In genomic region chr7:150373049-150373801, GRCh38 we compare ENCODE assay signal across 12 cellular contexts. TPM values are rescaled to one million over a fixed set of nuclear protein-coding genes. Genes with fewer than 3 reads are reported as not detected.
A peak's percentile ranks its signal among the peaks of the same experiment; 100 is the strongest.
DNase-seq lines count a peak whose midpoint lies in the region; ATAC-seq and TF ChIP-seq lines count a peak whose summit lies in the region.
"Had no signal": no experiment of that assay in that cellular context is flagged by ENCODE, and none has a peak within 500 bp of the region (broad histone marks: within the 10 kb centered on the region; RNA-seq: fewer than 3 reads in every experiment).

No MANE protein-coding gene starts in this region.

- H3K27me3 ChIP-seq in transverse colon = no peaks in the 10 kb centered on the region

- H3K27me3 Mint-ChIP-seq in activated naive CD8-positive, alpha-beta T cell = no peaks in the 10 kb centered on the region
- H3K27me3 Mint-ChIP-seq in activated naive CD8-positive, alpha-beta T cell treated with anti-CD3 and anti-CD28 coated beads, Interleukin-2, amount 50 U/mL, for 24 hours = no peaks in the 10 kb centered on the region
- H3K27me3 Mint-ChIP-seq in activated T-helper 1 cell treated with anti-CD3 and anti-CD28 coated beads, Interleukin-12 subunit alpha, Interleukin-12 subunit beta, Interleukin-2, Interleukin-4 antibody, amounts not matched to agents 30 ng/mL and 10 ng/mL and 1 ng/mL, durations not matched to agents 14 hours and 24 hours and 36 hours (ENCODE audit: insufficient read depth) = no peaks in the 10 kb centered on the region

- H3K4me1 ChIP-seq in transverse colon = peaks cover 27 to 86% (median 74%) of the 10 kb centered on the region in 4 donors

- H3K4me1 Mint-ChIP-seq in activated naive CD8-positive, alpha-beta T cell (ENCODE audit: low read depth) = peaks cover 64% of the 10 kb centered on the region
- H3K4me1 Mint-ChIP-seq in activated naive CD8-positive, alpha-beta T cell treated with anti-CD3 and anti-CD28 coated beads, Interleukin-2, amount 50 U/mL, for 24 hours = peaks cover 57% of the 10 kb centered on the region
- H3K4me1 Mint-ChIP-seq in activated T-helper 1 cell treated with anti-CD3 and anti-CD28 coated beads, Interleukin-12 subunit alpha, Interleukin-12 subunit beta, Interleukin-2, Interleukin-4 antibody, amounts not matched to agents 30 ng/mL and 10 ng/mL and 1 ng/mL, durations not matched to agents 14 hours and 24 hours and 36 hours (ENCODE audit: low read depth) = peaks cover 54% of the 10 kb centered on the region

- no peak for TF ChIP-seq EP300 in transverse colon (IDR thresholded peaks at IDR 0.05; ENCODE audit: low read depth)

- no peaks in the 10 kb centered on the region for H3K36me3 ChIP-seq in transverse colon

- H3K27ac Mint-ChIP-seq in activated naive CD8-positive, alpha-beta T cell = peak overlapping the region; percentile 72
- H3K27ac Mint-ChIP-seq in activated naive CD8-positive, alpha-beta T cell treated with anti-CD3 and anti-CD28 coated beads, Interleukin-2, amount 50 U/mL, for 24 hours = no peak overlapping the region
- peak overlapping the region; percentile 58 for H3K27ac Mint-ChIP-seq in activated T-helper 1 cell treated with anti-CD3 and anti-CD28 coated beads, Interleukin-12 subunit alpha, Interleukin-12 subunit beta, Interleukin-2, Interleukin-4 antibody, amounts not matched to agents 30 ng/mL and 10 ng/mL and 1 ng/mL, durations not matched to agents 14 hours and 24 hours and 36 hours

- in situ Hi-C loops in transverse colon (cut with MboI; ENCODE audit: low pct_ligation_motif_present in 1 of 4, low pct_unique_long_range_greater_than_20kb in 1 of 4, low sequenced_read_pairs in 3 of 4) = no loop called here

- no peaks in the 10 kb centered on the region for H3K9me3 Mint-ChIP-seq in activated naive CD8-positive, alpha-beta T cell (ENCODE audit: low read depth)
- no peaks in the 10 kb centered on the region for H3K9me3 Mint-ChIP-seq in activated naive CD8-positive, alpha-beta T cell treated with anti-CD3 and anti-CD28 coated beads, Interleukin-2, amount 50 U/mL, for 24 hours
- no peaks in the 10 kb centered on the region for H3K9me3 Mint-ChIP-seq in activated T-helper 1 cell treated with anti-CD3 and anti-CD28 coated beads, Interleukin-12 subunit alpha, Interleukin-12 subunit beta, Interleukin-2, Interleukin-4 antibody, amounts not matched to agents 30 ng/mL and 10 ng/mL and 1 ng/mL, durations not matched to agents 14 hours and 24 hours and 36 hours

- H3K4me3 Mint-ChIP-seq in activated naive CD8-positive, alpha-beta T cell = no peak overlapping the region
- H3K4me3 Mint-ChIP-seq in activated naive CD8-positive, alpha-beta T cell treated with anti-CD3 and anti-CD28 coated beads, Interleukin-2, amount 50 U/mL, for 24 hours = no peak overlapping the region
- no peak overlapping the region for H3K4me3 Mint-ChIP-seq in activated T-helper 1 cell treated with anti-CD3 and anti-CD28 coated beads, Interleukin-12 subunit alpha, Interleukin-12 subunit beta, Interleukin-2, Interleukin-4 antibody, amounts not matched to agents 30 ng/mL and 10 ng/mL and 1 ng/mL, durations not matched to agents 14 hours and 24 hours and 36 hours

- intact Hi-C loops in activated T-helper 1 cell treated with anti-CD3 and anti-CD28 coated beads, Interleukin-12 subunit alpha, Interleukin-12 subunit beta, Interleukin-2, Interleukin-4 antibody, amounts not matched to agents 30 ng/mL and 10 ng/mL and 1 ng/mL, durations not matched to agents 14 hours and 24 hours and 36 hours (cut with micrococcal nuclease) = no loop called here
- intact Hi-C loops in left colon (cut with DNase I, micrococcal nuclease) (no loop called here), transverse colon (cut with DNase I; ENCODE audit: low total_unique reads) (no loop called here)

- H3K4me3 ChIP-seq in transverse colon = peak overlapping the region in 3 of 4 donors; percentile 8 to 90 (median 70)

- TF ChIP-seq POLR2A in transverse colon (IDR thresholded peaks at IDR 0.05) = peak; percentile 9

- no peak for ATAC-seq in activated naive CD8-positive, alpha-beta T cell treated with anti-CD3 and anti-CD28 coated beads, Interleukin-2, amount 50 U/mL, for 24 hours
- ATAC-seq in left colon (peak; percentile 6), HG03045 (IDR thresholded peaks at IDR 0.05; ENCODE audit: unreplicated experiment) (no peak)
- ATAC-seq: activated CD4-positive, CD25-positive, alpha-beta regulatory T cell treated with anti-CD3 and anti-CD28 coated beads, Interleukin-2, amount 50 U/mL, for 24 hours had no signal

- H3K27ac ChIP-seq in transverse colon = peak overlapping the region; percentile 93 to 99 (median 97)

- WGBS in transverse colon (ENCODE audit: low coverage in 1 of 2), 2 donors = 40 to 51% methylated on average over 1 to 16 of the region's 21 CpGs

- H3K9me3 ChIP-seq in transverse colon = no peaks in the 10 kb centered on the region

- TF ChIP-seq CTCF in transverse colon (IDR thresholded peaks at IDR 0.05) = no peak

- H3K36me3 Mint-ChIP-seq in activated naive CD8-positive, alpha-beta T cell = no peaks in the 10 kb centered on the region
- peaks cover 5% of the 10 kb centered on the region for H3K36me3 Mint-ChIP-seq in activated naive CD8-positive, alpha-beta T cell treated with anti-CD3 and anti-CD28 coated beads, Interleukin-2, amount 50 U/mL, for 24 hours (ENCODE audit: low read depth)
- peaks cover 28% of the 10 kb centered on the region for H3K36me3 Mint-ChIP-seq in activated T-helper 1 cell treated with anti-CD3 and anti-CD28 coated beads, Interleukin-12 subunit alpha, Interleukin-12 subunit beta, Interleukin-2, Interleukin-4 antibody, amounts not matched to agents 30 ng/mL and 10 ng/mL and 1 ng/mL, durations not matched to agents 14 hours and 24 hours and 36 hours (ENCODE audit: low read depth)

- no peak for DNase-seq in activated naive CD8-positive, alpha-beta T cell treated with anti-CD3 and anti-CD28 coated beads, Interleukin-2, amount 50 U/mL, for 24 hours
- DNase-seq in activated T-helper 1 cell treated with anti-CD3 and anti-CD28 coated beads, Interleukin-12 subunit alpha, Interleukin-12 subunit beta, Interleukin-2, Interleukin-4 antibody, amounts not matched to agents 30 ng/mL and 10 ng/mL and 1 ng/mL, durations not matched to agents 14 hours and 24 hours and 36 hours (ENCODE audit: low spot score) = no peak
- DNase-seq in left colon = peak; percentile 63 to 70
- peak; percentile 66 for DNase-seq in transverse colon
- no peak for DNase-seq in COLO829 (ENCODE audit: low spot score)
- DNase-seq in SIG-M5 (lab: John Stamatoyannopoulos, UW) = no peak
- DNase-seq: hippocampal formation; KBM-7; NK-92 treated with Interleukin-12 subunit alpha and Interleukin-12 subunit beta, amount 100 ng/mL, for 24 hours had no signal

RNA-seq across cellular contexts. Expression of gene REPIN1, which starts 4.6 kb away (rescaled TPM):
- 67.2 and 67.4 TPM in 2 replicates for total RNA-seq in activated T-helper 1 cell treated with anti-CD3 and anti-CD28 coated beads, Interleukin-12 subunit alpha, Interleukin-12 subunit beta, Interleukin-2, Interleukin-4 antibody, amounts not matched to agents 30 ng/mL and 10 ng/mL and 1 ng/mL, durations not matched to agents 14 hours and 24 hours and 36 hours
- total RNA-seq in left colon = 100 to 1,000 TPM; 168 to 209 TPM
- total RNA-seq in transverse colon = 100 to 1,000 TPM; 182 to 414 (median 247) TPM

RNA-seq across cellular contexts. Expression of gene ZNF775, which starts 5.9 kb away (rescaled TPM):
- total RNA-seq in activated T-helper 1 cell treated with anti-CD3 and anti-CD28 coated beads, Interleukin-12 subunit alpha, Interleukin-12 subunit beta, Interleukin-2, Interleukin-4 antibody, amounts not matched to agents 30 ng/mL and 10 ng/mL and 1 ng/mL, durations not matched to agents 14 hours and 24 hours and 36 hours = 3.9 and 4.5 TPM in 2 replicates
- total RNA-seq in left colon = 1 to 10 TPM; 7.1 to 8.7 TPM
- 10 to 100 TPM in 3 of 4 donors, 1 to 10 TPM in 1; 8.9 to 75.2 (median 15.2) TPM for total RNA-seq in transverse colon

RNA-seq across cellular contexts. Expression of gene RARRES2, which starts 31.8 kb away (rescaled TPM):
- total RNA-seq in activated T-helper 1 cell treated with anti-CD3 and anti-CD28 coated beads, Interleukin-12 subunit alpha, Interleukin-12 subunit beta, Interleukin-2, Interleukin-4 antibody, amounts not matched to agents 30 ng/mL and 10 ng/mL and 1 ng/mL, durations not matched to agents 14 hours and 24 hours and 36 hours = not detected in 2 replicates
- total RNA-seq in left colon (100 to 1,000 TPM in 1 of 2 donors, 10 to 100 TPM in 1; 61.1 to 115 TPM), transverse colon (100 to 1,000 TPM in 2 of 4 donors, 10 to 100 TPM in 2; 84.2 to 124 (median 102) TPM)

RNA-seq across cellular contexts. Expression of gene ACTR3C, which starts 49.9 kb away (rescaled TPM):
- 8.2 and 9.8 TPM in 2 replicates for total RNA-seq in activated T-helper 1 cell treated with anti-CD3 and anti-CD28 coated beads, Interleukin-12 subunit alpha, Interleukin-12 subunit beta, Interleukin-2, Interleukin-4 antibody, amounts not matched to agents 30 ng/mL and 10 ng/mL and 1 ng/mL, durations not matched to agents 14 hours and 24 hours and 36 hours
- total RNA-seq in left colon (10 to 100 TPM; 20.2 to 38.0 TPM), transverse colon (10 to 100 TPM; 19.9 to 71.1 (median 42.7) TPM)

RNA-seq across cellular contexts. Expression of gene LRRC61, which starts 50.1 kb away (rescaled TPM):
- 24.9 and 26.1 TPM in 2 replicates for total RNA-seq in activated T-helper 1 cell treated with anti-CD3 and anti-CD28 coated beads, Interleukin-12 subunit alpha, Interleukin-12 subunit beta, Interleukin-2, Interleukin-4 antibody, amounts not matched to agents 30 ng/mL and 10 ng/mL and 1 ng/mL, durations not matched to agents 14 hours and 24 hours and 36 hours
- 10 to 100 TPM; 10.1 to 12.2 TPM for total RNA-seq in left colon
- 10 to 100 TPM in 3 of 4 donors, 1 to 10 TPM in 1; 1.4 to 55.4 (median 17.2) TPM for total RNA-seq in transverse colon

Comparison
In these comparisons a context has a peak if more than half of its experiments do, and no peak if none do; other contexts are left out.
1. DNase-seq: peak in left colon (2 of 2) and transverse colon (single experiment); none in activated naive CD8-positive, alpha-beta T cell treated with anti-CD3 and anti-CD28 coated beads, Interleukin-2, amount 50 U/mL, for 24 hours (single experiment), activated T-helper 1 cell treated with anti-CD3 and anti-CD28 coated beads, Interleukin-12 subunit alpha, Interleukin-12 subunit beta, Interleukin-2, Interleukin-4 antibody, amounts not matched to agents 30 ng/mL and 10 ng/mL and 1 ng/mL, durations not matched to agents 14 hours and 24 hours and 36 hours (single experiment), COLO829 (single experiment) and SIG-M5 (single experiment).
2. RNA of gene RARRES2, which starts 31.8 kb away (total RNA-seq): 61.1 to 115 TPM in left colon and 84.2 to 124 TPM in transverse colon; not detected in activated T-helper 1 cell treated with anti-CD3 and anti-CD28 coated beads, Interleukin-12 subunit alpha, Interleukin-12 subunit beta, Interleukin-2, Interleukin-4 antibody, amounts not matched to agents 30 ng/mL and 10 ng/mL and 1 ng/mL, durations not matched to agents 14 hours and 24 hours and 36 hours; every median in the first group is over 10 times any median in the second.